Comparison of ENCODE assay signal across 13 cellular contexts in the genomic region with DNA sequence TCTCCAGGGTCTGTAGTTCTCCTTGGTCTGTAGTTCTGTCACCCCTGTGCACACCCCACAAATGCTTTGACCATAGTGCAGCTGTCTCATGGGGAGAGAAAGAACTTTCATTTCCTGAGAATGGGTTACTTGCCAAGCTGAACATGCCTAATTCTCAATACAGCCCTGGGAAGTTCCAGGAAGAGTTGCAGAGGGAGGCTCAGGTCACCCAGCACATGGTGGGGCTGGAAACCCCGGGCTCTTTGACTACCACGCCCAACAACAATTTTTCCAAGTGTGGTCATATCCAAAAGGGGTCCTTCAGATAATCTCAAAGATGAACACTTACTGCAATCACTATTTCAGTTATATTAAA. TPM values are rescaled to one million over a fixed set of nuclear protein-coding genes. Genes with fewer than 3 reads are reported as not detected.
DNase-seq lines count a peak whose midpoint lies in the region; ATAC-seq and TF ChIP-seq lines count a peak whose summit lies in the region.
"Had no signal": no experiment of that assay in that cellular context is flagged by ENCODE, and none has a peak within 500 bp of the region (broad histone marks: within the 10 kb centered on the region; RNA-seq: fewer than 3 reads in every experiment).

No MANE protein-coding gene starts in this region.

- H3K27me3 Mint-ChIP-seq in stimulated activated naive CD8-positive, alpha-beta T cell treated with anti-CD3 and anti-CD28 coated beads, Interleukin-15, Interleukin-2, amounts not matched to agents 100 ng/mL and 50 ng/mL, for 24 hours: no peaks in the 10 kb centered on the region
- no peaks in the 10 kb centered on the region for H3K27me3 Mint-ChIP-seq in activated T-helper 2 cell treated with anti-CD3 and anti-CD28 coated beads, Interferon-gamma antibody, Interleukin-2, Interleukin-4, amounts not matched to agents 10 μg/mL and 5 μg/mL and 100 μg/mL, durations not matched to agents 14 hours and 24 hours and 36 hours (ENCODE audit: low read depth)
- H3K27me3 Mint-ChIP-seq in nephron progenitor cell (ENCODE audit: low read depth, poor library complexity): peaks cover 37% of the 10 kb centered on the region

- peak overlapping the region; percentile 83 for H3K27ac ChIP-seq in vagina
- H3K27ac ChIP-seq: cardiac muscle cell, esophagus squamous epithelium, ovary had no signal

- H3K36me3 ChIP-seq in vagina: peaks cover 0 to 4% of the 10 kb centered on the region in 2 donors
- H3K36me3 ChIP-seq: cardiac muscle cell, ovary had no signal

- H3K9me3 ChIP-seq in vagina: no peaks in the 10 kb centered on the region
- H3K9me3 ChIP-seq: esophagus squamous epithelium, ovary had no signal

- no peak for ATAC-seq in stimulated activated naive CD8-positive, alpha-beta T cell treated with anti-CD3 and anti-CD28 coated beads, Interleukin-15, Interleukin-2, amounts not matched to agents 100 U/mL and 50 U/mL, for 24 hours
- no peak for ATAC-seq in GM18907 (IDR thresholded peaks at IDR 0.05; ENCODE audit: unreplicated experiment)

- peaks cover 16% of the 10 kb centered on the region for H3K36me3 Mint-ChIP-seq in stimulated activated naive CD8-positive, alpha-beta T cell treated with anti-CD3 and anti-CD28 coated beads, Interleukin-15, Interleukin-2, amounts not matched to agents 100 ng/mL and 50 ng/mL, for 24 hours (ENCODE audit: low read depth)
- peaks cover 23% of the 10 kb centered on the region for H3K36me3 Mint-ChIP-seq in activated T-helper 2 cell treated with anti-CD3 and anti-CD28 coated beads, Interferon-gamma antibody, Interleukin-2, Interleukin-4, amounts not matched to agents 10 μg/mL and 5 μg/mL and 100 μg/mL, durations not matched to agents 14 hours and 24 hours and 36 hours (ENCODE audit: low read depth)
- H3K36me3 Mint-ChIP-seq in nephron progenitor cell (ENCODE audit: low read depth): peaks cover 6% of the 10 kb centered on the region

- H3K4me1 ChIP-seq in vagina: peaks cover 55% of the 10 kb centered on the region

- H3K27ac Mint-ChIP-seq in stimulated activated naive CD8-positive, alpha-beta T cell treated with anti-CD3 and anti-CD28 coated beads, Interleukin-15, Interleukin-2, amounts not matched to agents 100 ng/mL and 50 ng/mL, for 24 hours: peak overlapping the region; percentile 97
- peak overlapping the region; percentile 21 for H3K27ac Mint-ChIP-seq in activated T-helper 2 cell treated with anti-CD3 and anti-CD28 coated beads, Interferon-gamma antibody, Interleukin-2, Interleukin-4, amounts not matched to agents 10 μg/mL and 5 μg/mL and 100 μg/mL, durations not matched to agents 14 hours and 24 hours and 36 hours
- H3K27ac Mint-ChIP-seq in nephron progenitor cell: no peak overlapping the region

- no peaks in the 10 kb centered on the region for H3K9me3 Mint-ChIP-seq in stimulated activated naive CD8-positive, alpha-beta T cell treated with anti-CD3 and anti-CD28 coated beads, Interleukin-15, Interleukin-2, amounts not matched to agents 100 ng/mL and 50 ng/mL, for 24 hours
- no peaks in the 10 kb centered on the region for H3K9me3 Mint-ChIP-seq in activated T-helper 2 cell treated with anti-CD3 and anti-CD28 coated beads, Interferon-gamma antibody, Interleukin-2, Interleukin-4, amounts not matched to agents 10 μg/mL and 5 μg/mL and 100 μg/mL, durations not matched to agents 14 hours and 24 hours and 36 hours
- no peaks in the 10 kb centered on the region for H3K9me3 Mint-ChIP-seq in nephron progenitor cell

- peaks cover 70% of the 10 kb centered on the region for H3K4me1 Mint-ChIP-seq in stimulated activated naive CD8-positive, alpha-beta T cell treated with anti-CD3 and anti-CD28 coated beads, Interleukin-15, Interleukin-2, amounts not matched to agents 100 ng/mL and 50 ng/mL, for 24 hours (ENCODE audit: low read depth)
- peaks cover 40% of the 10 kb centered on the region for H3K4me1 Mint-ChIP-seq in activated T-helper 2 cell treated with anti-CD3 and anti-CD28 coated beads, Interferon-gamma antibody, Interleukin-2, Interleukin-4, amounts not matched to agents 10 μg/mL and 5 μg/mL and 100 μg/mL, durations not matched to agents 14 hours and 24 hours and 36 hours (ENCODE audit: low read depth)
- H3K4me1 Mint-ChIP-seq in nephron progenitor cell: peaks cover 52% of the 10 kb centered on the region

- intact Hi-C loops in activated T-helper 2 cell treated with anti-CD3 and anti-CD28 coated beads, Interferon-gamma antibody, Interleukin-2, Interleukin-4, amounts not matched to agents 10 μg/mL and 5 μg/mL and 100 μg/mL, durations not matched to agents 14 hours and 24 hours and 36 hours (cut with micrococcal nuclease): loop anchor here (5.0 kb wide), 1 partner anchor 116 kb away; no protein-coding TSS in a partner anchor
- intact Hi-C loops in vagina (cut with DNase I): no loop called here

- peak overlapping the region; percentile 57 for H3K4me3 Mint-ChIP-seq in stimulated activated naive CD8-positive, alpha-beta T cell treated with anti-CD3 and anti-CD28 coated beads, Interleukin-15, Interleukin-2, amounts not matched to agents 100 ng/mL and 50 ng/mL, for 24 hours
- peak overlapping the region; percentile 27 for H3K4me3 Mint-ChIP-seq in activated T-helper 2 cell treated with anti-CD3 and anti-CD28 coated beads, Interferon-gamma antibody, Interleukin-2, Interleukin-4, amounts not matched to agents 10 μg/mL and 5 μg/mL and 100 μg/mL, durations not matched to agents 14 hours and 24 hours and 36 hours (ENCODE audit: low read depth)
- H3K4me3 Mint-ChIP-seq in nephron progenitor cell: no peak overlapping the region

- no peak for TF ChIP-seq CTCF in vagina (IDR thresholded peaks at IDR 0.05)
- TF ChIP-seq CTCF in nephron progenitor cell (IDR thresholded peaks at IDR 0.05): no peak

- TF ChIP-seq POLR2A in vagina (IDR thresholded peaks at IDR 0.05): no peak

- DNase-seq in stimulated activated naive CD8-positive, alpha-beta T cell treated with anti-CD3 and anti-CD28 coated beads, Interleukin-15, Interleukin-2, amounts not matched to agents 100 U/mL and 50 U/mL, for 24 hours: no peak
- no peak for DNase-seq in activated T-helper 2 cell treated with anti-CD3 and anti-CD28 coated beads, Interferon-gamma antibody, Interleukin-2, Interleukin-4, amounts not matched to agents 10 μg/mL and 5 μg/mL and 100 μg/mL, durations not matched to agents 14 hours and 24 hours and 36 hours (ENCODE audit: low spot score)
- DNase-seq in lung microvascular endothelial cell (ENCODE audit: low read depth in 2 of 2) (peak; percentile 21 to 44), vagina (ENCODE audit: extremely low spot score in 2 of 2) (no peak), nephron progenitor cell (no peak), NCI-H1436 treated with DMSO at 0.1 percent for 48 hours (lab: John Stamatoyannopoulos, UW) (no peak)
- DNase-seq: esophagus squamous epithelium; ovary; stimulated activated CD4-positive, alpha-beta T cell treated with anti-CD3 and anti-CD28 coated beads, Interleukin-4, amount 100 ng/mL, for 24 hours had no signal

- no peak overlapping the region for H3K4me3 ChIP-seq in vagina
- H3K4me3 ChIP-seq: cardiac muscle cell, ovary had no signal

- H3K27me3 ChIP-seq in vagina: no peaks in the 10 kb centered on the region
- H3K27me3 ChIP-seq: ovary had no signal

RNA-seq across cellular contexts. Expression of a gene that starts 2.2 kb away (rescaled TPM):
- 92.0 TPM in 2 replicates for total RNA-seq in activated T-helper 2 cell treated with anti-CD3 and anti-CD28 coated beads, Interferon-gamma antibody, Interleukin-2, Interleukin-4, amounts not matched to agents 10 μg/mL and 5 μg/mL and 100 μg/mL, durations not matched to agents 14 hours and 24 hours and 36 hours
- 19.8 and 22.2 TPM in 2 replicates for total RNA-seq in lung microvascular endothelial cell
- total RNA-seq in vagina: 45.7 TPM

RNA-seq across cellular contexts. Expression of a gene that starts 30.5 kb away (rescaled TPM):
- total RNA-seq in activated T-helper 2 cell treated with anti-CD3 and anti-CD28 coated beads, Interferon-gamma antibody, Interleukin-2, Interleukin-4, amounts not matched to agents 10 μg/mL and 5 μg/mL and 100 μg/mL, durations not matched to agents 14 hours and 24 hours and 36 hours: 47.4 and 50.1 TPM in 2 replicates
- total RNA-seq in lung microvascular endothelial cell (35.1 and 39.1 TPM in 2 replicates), vagina (30.0 TPM)

RNA-seq across cellular contexts. Expression of a gene that starts 30.6 kb away (rescaled TPM):
- 29.2 and 35.2 TPM in 2 replicates for total RNA-seq in activated T-helper 2 cell treated with anti-CD3 and anti-CD28 coated beads, Interferon-gamma antibody, Interleukin-2, Interleukin-4, amounts not matched to agents 10 μg/mL and 5 μg/mL and 100 μg/mL, durations not matched to agents 14 hours and 24 hours and 36 hours
- 9.4 and 21.2 TPM in 2 replicates for total RNA-seq in lung microvascular endothelial cell
- 22.1 TPM for total RNA-seq in vagina

RNA-seq across cellular contexts. Expression of a gene that starts 54.9 kb away (rescaled TPM):
- not detected in 2 replicates for total RNA-seq in activated T-helper 2 cell treated with anti-CD3 and anti-CD28 coated beads, Interferon-gamma antibody, Interleukin-2, Interleukin-4, amounts not matched to agents 10 μg/mL and 5 μg/mL and 100 μg/mL, durations not matched to agents 14 hours and 24 hours and 36 hours
- total RNA-seq in lung microvascular endothelial cell: not detected in 2 replicates
- total RNA-seq in vagina: not detected
- total RNA-seq: cardiac muscle cell, esophagus squamous epithelium, kidney epithelial cell, ovary had no signal

RNA-seq across cellular contexts. Expression of a gene that starts 56.3 kb away (rescaled TPM):
- not detected in 2 replicates for total RNA-seq in activated T-helper 2 cell treated with anti-CD3 and anti-CD28 coated beads, Interferon-gamma antibody, Interleukin-2, Interleukin-4, amounts not matched to agents 10 μg/mL and 5 μg/mL and 100 μg/mL, durations not matched to agents 14 hours and 24 hours and 36 hours
- not detected in 2 replicates for total RNA-seq in lung microvascular endothelial cell
- total RNA-seq in vagina: not detected
- total RNA-seq: cardiac muscle cell, esophagus squamous epithelium, kidney epithelial cell had no signal

Comparison
In these comparisons a context has a peak if more than half of its experiments do, and no peak if none do; other contexts are left out.
1. DNase-seq: peak in lung microvascular endothelial cell (2 of 2); none in stimulated activated naive CD8-positive, alpha-beta T cell treated with anti-CD3 and anti-CD28 coated beads, Interleukin-15, Interleukin-2, amounts not matched to agents 100 U/mL and 50 U/mL, for 24 hours (single experiment), activated T-helper 2 cell treated with anti-CD3 and anti-CD28 coated beads, Interferon-gamma antibody, Interleukin-2, Interleukin-4, amounts not matched to agents 10 μg/mL and 5 μg/mL and 100 μg/mL, durations not matched to agents 14 hours and 24 hours and 36 hours (single experiment), vagina (0 of 2), nephron progenitor cell (single experiment) and NCI-H1436 treated with DMSO at 0.1 percent for 48 hours (single experiment).